Comparison of ENCODE assay signal across 8 cellular contexts in the genomic region with DNA sequence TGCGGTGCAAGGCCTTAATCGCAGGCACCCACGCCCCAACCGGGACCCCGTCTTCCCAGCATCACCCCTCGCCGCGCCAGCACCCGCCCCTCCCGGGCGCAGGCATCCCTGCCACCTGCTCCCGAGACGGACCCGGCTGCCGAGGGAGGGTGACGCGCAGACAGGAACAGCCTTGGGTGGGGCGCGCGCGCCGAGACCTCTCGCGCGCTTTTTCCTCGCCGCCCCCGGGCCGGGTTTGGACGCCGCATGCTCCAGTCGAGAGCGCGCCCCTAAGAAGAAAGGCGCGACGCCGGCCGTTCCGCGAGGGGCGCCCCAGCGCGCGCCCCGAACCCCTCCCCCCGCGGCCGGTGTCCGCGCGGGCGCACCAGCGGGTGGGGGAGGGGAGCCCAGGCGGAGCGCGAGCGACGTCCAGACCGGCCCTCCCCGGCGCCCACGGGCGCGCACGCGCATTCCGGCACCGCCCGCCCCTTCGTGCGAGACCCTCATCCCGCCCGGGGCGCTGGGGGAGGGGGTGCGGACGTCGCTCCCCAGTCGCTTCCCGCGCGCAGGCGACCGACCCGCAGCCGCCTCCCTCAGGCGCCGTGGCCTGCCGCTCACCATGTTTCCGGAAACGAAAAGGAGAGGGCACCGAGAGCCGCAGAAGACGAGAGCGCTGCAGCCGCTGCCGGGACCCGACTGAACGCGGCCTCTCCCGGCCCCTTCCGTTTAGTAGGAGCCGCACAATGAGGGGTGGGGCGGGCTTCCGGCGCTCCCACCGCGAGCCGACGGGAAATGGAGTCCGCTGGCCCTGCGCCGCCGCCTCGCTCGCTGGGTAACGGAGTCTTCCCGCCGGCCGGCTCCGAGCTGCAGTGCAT. TPM values are rescaled to one million over a fixed set of nuclear protein-coding genes. Genes with fewer than 3 reads are reported as not detected.
DNase-seq lines count a peak whose midpoint lies in the region; ATAC-seq and TF ChIP-seq lines count a peak whose summit lies in the region.

CFL1 (minus strand) TSS at position 681 of the 854 bp plus-strand sequence; CDS start at position 600, 81 bp downstream.

- peak within 1 kb of the TSS; percentile 91 for H3K4me3 Mint-ChIP-seq in GM23338
- H3K4me3 Mint-ChIP-seq in nephron progenitor cell: peak within 1 kb of the TSS; percentile 93
- peak within 1 kb of the TSS; percentile 96 for H3K4me3 Mint-ChIP-seq in stimulated activated naive CD8-positive, alpha-beta T cell treated with anti-CD3 and anti-CD28 coated beads, Interleukin-15, Interleukin-2, amounts not matched to agents 100 ng/mL and 50 ng/mL, for 24 hours

- H3K79me2 ChIP-seq in DOHH2 (ENCODE audit: control insufficient read depth, low read length) (peaks cover 59% of the 10 kb centered on the region), GM23338 (replicated peaks; ENCODE audit: insufficient read depth) (peaks cover 50% of the 10 kb centered on the region)

- no peak for TF ChIP-seq CTCF in DOHH2 (IDR thresholded peaks at IDR 0.05; ENCODE audit: low read depth, low read length, poor library complexity, severe bottlenecking)
- no peak for TF ChIP-seq CTCF in GM23338 (conservative IDR thresholded peaks at IDR 0.05; ENCODE audit: low read depth in 2 of 2)
- TF ChIP-seq CTCF in LNCaP clone FGC (IDR thresholded peaks at IDR 0.05; ENCODE audit: control insufficient read depth, extremely low read depth, insufficient read depth): no peak
- no peak for TF ChIP-seq CTCF in fibroblast of pulmonary artery (IDR thresholded peaks at IDR 0.05; ENCODE audit: low read length, missing control alignments)
- TF ChIP-seq CTCF in nephron progenitor cell (IDR thresholded peaks at IDR 0.05): no peak

- no peaks in the 10 kb centered on the region for H3K9me2 ChIP-seq in DOHH2 (replicated peaks; ENCODE audit: control insufficient read depth, low read length)
- H3K9me2 ChIP-seq in GM23338 (ENCODE audit: insufficient read depth): no peaks in the 10 kb centered on the region

- H3F3A ChIP-seq in DOHH2 (ENCODE audit: control insufficient read depth, insufficient read depth): peaks cover 26% of the 10 kb centered on the region
- peaks cover 63% of the 10 kb centered on the region for H3F3A ChIP-seq in GM23338 (replicated peaks; ENCODE audit: low read depth)

- H3K9me3 Mint-ChIP-seq in GM23338: peaks cover 4% of the 10 kb centered on the region; the same call in 1 of the 3 replicates
- H3K9me3 Mint-ChIP-seq in nephron progenitor cell: no peaks in the 10 kb centered on the region
- no peaks in the 10 kb centered on the region for H3K9me3 Mint-ChIP-seq in stimulated activated naive CD8-positive, alpha-beta T cell treated with anti-CD3 and anti-CD28 coated beads, Interleukin-15, Interleukin-2, amounts not matched to agents 100 ng/mL and 50 ng/mL, for 24 hours

- peaks cover 58% of the 10 kb centered on the region for H3K36me3 Mint-ChIP-seq in GM23338 (ENCODE audit: low read depth)
- peaks cover 42% of the 10 kb centered on the region for H3K36me3 Mint-ChIP-seq in nephron progenitor cell (ENCODE audit: low read depth)
- peaks cover 57% of the 10 kb centered on the region for H3K36me3 Mint-ChIP-seq in stimulated activated naive CD8-positive, alpha-beta T cell treated with anti-CD3 and anti-CD28 coated beads, Interleukin-15, Interleukin-2, amounts not matched to agents 100 ng/mL and 50 ng/mL, for 24 hours (ENCODE audit: low read depth)

- H3K27me3 ChIP-seq in DOHH2 (ENCODE audit: control insufficient read depth, low read length) (no peaks in the 10 kb centered on the region), GM23338 (ENCODE audit: insufficient read depth) (no peaks in the 10 kb centered on the region)

- peak within 1 kb of the TSS; percentile 39; the same call in 1 of the 2 replicates for H2AFZ ChIP-seq in GM23338

- peaks cover 20% of the 10 kb centered on the region for H4K20me1 ChIP-seq in DOHH2 (ENCODE audit: control insufficient read depth, insufficient read depth, low read depth, low read length)
- peaks cover 39% of the 10 kb centered on the region for H4K20me1 ChIP-seq in GM23338 (replicated peaks; ENCODE audit: insufficient read depth)

- no peaks in the 10 kb centered on the region for H3K9me3 ChIP-seq in DOHH2 (ENCODE audit: control insufficient read depth, insufficient read depth, low read length)

- DNase-seq in GM23338 (ENCODE audit: low spot score) (peak; percentile 98), LNCaP clone FGC (ENCODE audit: low read depth) (peak; percentile 93), SHP77 treated with DMSO at 0.1 percent for 48 hours (lab: John Stamatoyannopoulos, UW) (peak; percentile 92), fibroblast of pulmonary artery (ENCODE audit: low read depth) (peak; percentile 98), nephron progenitor cell (peak; percentile 96)
- DNase-seq in activated effector memory CD4-positive, alpha-beta T cell treated with Interleukin-2 at 50 U/mL for 16 hours: peak; percentile 96

- H3K4me3 ChIP-seq in DOHH2 (ENCODE audit: low read length) (peak within 1 kb of the TSS; percentile 88), GM23338 (peak within 1 kb of the TSS; percentile 93), LNCaP clone FGC (ENCODE audit: low read depth, low read length) (peak within 1 kb of the TSS; percentile 93), fibroblast of pulmonary artery (replicated peaks; ENCODE audit: low read depth, low read length) (peak within 1 kb of the TSS; percentile 96)

- H3K4me2 ChIP-seq in DOHH2 (ENCODE audit: low read length) (peak within 1 kb of the TSS; percentile 93), GM23338 (peak within 1 kb of the TSS; percentile 95)

- H3K27ac Mint-ChIP-seq in GM23338 (peak within 1 kb of the TSS; percentile 96), nephron progenitor cell (peak within 1 kb of the TSS; percentile 100)
- H3K27ac Mint-ChIP-seq in stimulated activated naive CD8-positive, alpha-beta T cell treated with anti-CD3 and anti-CD28 coated beads, Interleukin-15, Interleukin-2, amounts not matched to agents 100 ng/mL and 50 ng/mL, for 24 hours: peak within 1 kb of the TSS; percentile 96

- H3K27me3 Mint-ChIP-seq in GM23338 (ENCODE audit: insufficient read depth, low read depth, poor library complexity): peaks cover 47% of the 10 kb centered on the region
- H3K27me3 Mint-ChIP-seq in nephron progenitor cell (ENCODE audit: low read depth, poor library complexity): peaks cover 5% of the 10 kb centered on the region
- H3K27me3 Mint-ChIP-seq in stimulated activated naive CD8-positive, alpha-beta T cell treated with anti-CD3 and anti-CD28 coated beads, Interleukin-15, Interleukin-2, amounts not matched to agents 100 ng/mL and 50 ng/mL, for 24 hours: no peaks in the 10 kb centered on the region

- peaks cover 28% of the 10 kb centered on the region for H3K4me1 ChIP-seq in DOHH2 (ENCODE audit: control insufficient read depth, low read length)
- peaks cover 11% of the 10 kb centered on the region for H3K4me1 ChIP-seq in GM23338 (ENCODE audit: insufficient read depth)

- peak within 1 kb of the TSS; percentile 83 for H3K27ac ChIP-seq in DOHH2 (ENCODE audit: low read depth, low read length)
- H3K27ac ChIP-seq in GM23338 (ENCODE audit: low read depth): peak within 1 kb of the TSS; percentile 94

- peak; percentile 0; the same call in 2 of the 3 replicates for ATAC-seq in GM23338

- peaks cover 69% of the 10 kb centered on the region for H3K36me3 ChIP-seq in DOHH2 (ENCODE audit: control insufficient read depth, low read length)
- H3K36me3 ChIP-seq in GM23338 (ENCODE audit: insufficient read depth): peaks cover 32% of the 10 kb centered on the region

- peaks cover 32% of the 10 kb centered on the region for H3K4me1 Mint-ChIP-seq in GM23338
- H3K4me1 Mint-ChIP-seq in nephron progenitor cell: peaks cover 57% of the 10 kb centered on the region
- H3K4me1 Mint-ChIP-seq in stimulated activated naive CD8-positive, alpha-beta T cell treated with anti-CD3 and anti-CD28 coated beads, Interleukin-15, Interleukin-2, amounts not matched to agents 100 ng/mL and 50 ng/mL, for 24 hours (ENCODE audit: low read depth): peaks cover 58% of the 10 kb centered on the region

TF ChIP-seq in GM23338, 12 proteins besides CTCF, POLR2A, EP300 and RAD21 (continues in another document):
- TF ChIP-seq EZH2 (IDR thresholded peaks at IDR 0.05; ENCODE audit: low read depth, unreplicated experiment): no peak
- TF ChIP-seq, protein P1, sequence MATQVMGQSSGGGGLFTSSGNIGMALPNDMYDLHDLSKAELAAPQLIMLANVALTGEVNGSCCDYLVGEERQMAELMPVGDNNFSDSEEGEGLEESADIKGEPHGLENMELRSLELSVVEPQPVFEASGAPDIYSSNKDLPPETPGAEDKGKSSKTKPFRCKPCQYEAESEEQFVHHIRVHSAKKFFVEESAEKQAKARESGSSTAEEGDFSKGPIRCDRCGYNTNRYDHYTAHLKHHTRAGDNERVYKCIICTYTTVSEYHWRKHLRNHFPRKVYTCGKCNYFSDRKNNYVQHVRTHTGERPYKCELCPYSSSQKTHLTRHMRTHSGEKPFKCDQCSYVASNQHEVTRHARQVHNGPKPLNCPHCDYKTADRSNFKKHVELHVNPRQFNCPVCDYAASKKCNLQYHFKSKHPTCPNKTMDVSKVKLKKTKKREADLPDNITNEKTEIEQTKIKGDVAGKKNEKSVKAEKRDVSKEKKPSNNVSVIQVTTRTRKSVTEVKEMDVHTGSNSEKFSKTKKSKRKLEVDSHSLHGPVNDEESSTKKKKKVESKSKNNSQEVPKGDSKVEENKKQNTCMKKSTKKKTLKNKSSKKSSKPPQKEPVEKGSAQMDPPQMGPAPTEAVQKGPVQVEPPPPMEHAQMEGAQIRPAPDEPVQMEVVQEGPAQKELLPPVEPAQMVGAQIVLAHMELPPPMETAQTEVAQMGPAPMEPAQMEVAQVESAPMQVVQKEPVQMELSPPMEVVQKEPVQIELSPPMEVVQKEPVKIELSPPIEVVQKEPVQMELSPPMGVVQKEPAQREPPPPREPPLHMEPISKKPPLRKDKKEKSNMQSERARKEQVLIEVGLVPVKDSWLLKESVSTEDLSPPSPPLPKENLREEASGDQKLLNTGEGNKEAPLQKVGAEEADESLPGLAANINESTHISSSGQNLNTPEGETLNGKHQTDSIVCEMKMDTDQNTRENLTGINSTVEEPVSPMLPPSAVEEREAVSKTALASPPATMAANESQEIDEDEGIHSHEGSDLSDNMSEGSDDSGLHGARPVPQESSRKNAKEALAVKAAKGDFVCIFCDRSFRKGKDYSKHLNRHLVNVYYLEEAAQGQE (IDR thresholded peaks at IDR 0.05; ENCODE audit: unreplicated experiment): peak; percentile 30

RNA-seq across cellular contexts. Expression of gene CFL1, which starts in this region (rescaled TPM):
- total RNA-seq in GM23338 (2014; rRNA removed; shearing (Covaris generic)): 981 and 1,393 TPM in 2 replicates
- 1,996 and 2,124 TPM in 2 replicates for polyA plus RNA-seq in GM23338 (2016; fragmentation: Nextera tagmentation; extraction: Ambion mirVana)

Comparison
In these comparisons a context has a peak if more than half of its experiments do, and no peak if none do; other contexts are left out.
1. Peak in every context shown above with its lines: DNase-seq, ATAC-seq, H3K4me3 ChIP-seq and H3K27ac ChIP-seq.